In the genomic region with DNA sequence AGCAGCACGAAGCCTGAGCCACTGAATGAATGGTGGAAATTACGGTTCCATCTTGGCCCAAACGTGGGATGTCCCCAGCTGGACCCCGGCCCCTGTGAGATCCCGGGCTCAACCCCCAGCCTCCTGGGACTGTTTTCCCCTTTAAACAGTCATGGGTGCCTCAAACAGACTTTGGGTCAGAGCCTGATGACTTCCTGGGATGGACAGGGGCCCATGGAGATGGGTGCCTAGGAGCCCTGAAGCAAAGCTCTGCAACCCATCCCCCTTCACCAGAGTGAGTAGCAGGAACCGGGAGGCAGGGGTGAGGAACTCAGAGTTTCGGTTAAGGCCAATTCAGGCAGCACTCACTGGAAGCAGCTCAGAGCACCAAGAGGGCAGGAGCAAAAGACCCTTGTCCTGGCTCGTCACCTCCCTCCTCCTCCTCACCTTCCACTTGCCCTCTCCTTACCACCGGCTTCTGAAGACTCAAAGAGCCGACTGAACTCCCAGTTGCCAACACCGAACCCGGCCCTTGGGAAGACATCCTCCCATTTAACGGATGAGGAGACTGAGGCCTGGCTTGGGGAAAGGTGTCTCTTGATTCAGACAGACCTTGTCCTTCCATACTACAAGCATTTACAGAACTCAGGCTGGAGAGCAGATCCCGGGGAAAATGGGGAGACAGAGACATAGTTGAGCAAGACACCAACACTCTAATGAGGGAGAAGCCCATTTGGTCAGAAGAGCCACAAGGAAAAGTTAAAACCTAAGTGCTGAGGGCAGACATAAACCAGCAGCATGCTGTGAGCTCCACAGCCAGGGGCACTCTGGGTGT, we compare ENCODE assay signal across 1 cellular context.
TF ChIP-seq lines count a peak whose summit lies in the region.

No MANE protein-coding gene starts in this region.

TF ChIP-seq in K562, 482 proteins besides CTCF, POLR2A, EP300 and RAD21 (continued from another document):
- TF ChIP-seq, protein P1, sequence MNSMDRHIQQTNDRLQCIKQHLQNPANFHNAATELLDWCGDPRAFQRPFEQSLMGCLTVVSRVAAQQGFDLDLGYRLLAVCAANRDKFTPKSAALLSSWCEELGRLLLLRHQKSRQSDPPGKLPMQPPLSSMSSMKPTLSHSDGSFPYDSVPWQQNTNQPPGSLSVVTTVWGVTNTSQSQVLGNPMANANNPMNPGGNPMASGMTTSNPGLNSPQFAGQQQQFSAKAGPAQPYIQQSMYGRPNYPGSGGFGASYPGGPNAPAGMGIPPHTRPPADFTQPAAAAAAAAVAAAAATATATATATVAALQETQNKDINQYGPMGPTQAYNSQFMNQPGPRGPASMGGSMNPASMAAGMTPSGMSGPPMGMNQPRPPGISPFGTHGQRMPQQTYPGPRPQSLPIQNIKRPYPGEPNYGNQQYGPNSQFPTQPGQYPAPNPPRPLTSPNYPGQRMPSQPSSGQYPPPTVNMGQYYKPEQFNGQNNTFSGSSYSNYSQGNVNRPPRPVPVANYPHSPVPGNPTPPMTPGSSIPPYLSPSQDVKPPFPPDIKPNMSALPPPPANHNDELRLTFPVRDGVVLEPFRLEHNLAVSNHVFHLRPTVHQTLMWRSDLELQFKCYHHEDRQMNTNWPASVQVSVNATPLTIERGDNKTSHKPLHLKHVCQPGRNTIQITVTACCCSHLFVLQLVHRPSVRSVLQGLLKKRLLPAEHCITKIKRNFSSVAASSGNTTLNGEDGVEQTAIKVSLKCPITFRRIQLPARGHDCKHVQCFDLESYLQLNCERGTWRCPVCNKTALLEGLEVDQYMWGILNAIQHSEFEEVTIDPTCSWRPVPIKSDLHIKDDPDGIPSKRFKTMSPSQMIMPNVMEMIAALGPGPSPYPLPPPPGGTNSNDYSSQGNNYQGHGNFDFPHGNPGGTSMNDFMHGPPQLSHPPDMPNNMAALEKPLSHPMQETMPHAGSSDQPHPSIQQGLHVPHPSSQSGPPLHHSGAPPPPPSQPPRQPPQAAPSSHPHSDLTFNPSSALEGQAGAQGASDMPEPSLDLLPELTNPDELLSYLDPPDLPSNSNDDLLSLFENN (IDR thresholded peaks at IDR 0.05; ENCODE audit: low read depth in 2 of 2, low read length in 2 of 2): no peak
- peak; percentile 5; the same call in 1 of the 2 replicates for TF ChIP-seq TEAD4 (IDR thresholded peaks at IDR 0.05; ENCODE audit: low read length)
- no peak for TF ChIP-seq TEAD4 (CRISPR knock-in tag; IDR thresholded peaks at IDR 0.05; ENCODE audit: borderline replicate concordance)
- TF ChIP-seq NCOA2 (IDR thresholded peaks at IDR 0.05; ENCODE audit: partially characterized antibody in 2 of 2): no peak
- peak; percentile 99 for TF ChIP-seq BCOR (IDR thresholded peaks at IDR 0.05)
- peak; percentile 91 to 94 for TF ChIP-seq KDM1A (IDR thresholded peaks at IDR 0.05)
- no peak for TF ChIP-seq ELF2 (CRISPR knock-in tag; IDR thresholded peaks at IDR 0.05)
- no peak for TF ChIP-seq ZNF584 (CRISPR knock-in tag; IDR thresholded peaks at IDR 0.05; ENCODE audit: low read depth)
- TF ChIP-seq, protein P2, sequence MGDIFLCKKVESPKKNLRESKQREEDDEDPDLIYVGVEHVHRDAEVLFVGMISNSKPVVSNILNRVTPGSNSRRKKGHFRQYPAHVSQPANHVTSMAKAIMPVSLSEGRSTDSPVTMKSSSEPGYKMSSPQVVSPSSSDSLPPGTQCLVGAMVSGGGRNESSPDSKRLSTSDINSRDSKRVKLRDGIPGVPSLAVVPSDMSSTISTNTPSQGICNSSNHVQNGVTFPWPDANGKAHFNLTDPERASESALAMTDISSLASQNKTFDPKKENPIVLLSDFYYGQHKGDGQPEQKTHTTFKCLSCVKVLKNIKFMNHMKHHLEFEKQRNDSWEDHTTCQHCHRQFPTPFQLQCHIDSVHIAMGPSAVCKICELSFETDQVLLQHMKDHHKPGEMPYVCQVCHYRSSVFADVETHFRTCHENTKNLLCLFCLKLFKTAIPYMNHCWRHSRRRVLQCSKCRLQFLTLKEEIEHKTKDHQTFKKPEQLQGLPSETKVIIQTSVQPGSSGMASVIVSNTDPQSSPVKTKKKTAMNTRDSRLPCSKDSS (IDR thresholded peaks at IDR 0.05; ENCODE audit: low read depth, partially characterized antibody): no peak
- peak; percentile 93 for TF ChIP-seq ADNP (tag; IDR thresholded peaks at IDR 0.05)
- peak in 1 of 2 experiments; percentile 88; a peak in 2 of 4 replicates for TF ChIP-seq RCOR1 (IDR thresholded peaks at IDR 0.05; ENCODE audit: borderline replicate concordance in 1 of 2, low read depth in 2 of 2, low read length in 2 of 2)
- peak; percentile 98 for TF ChIP-seq RBM25 (IDR thresholded peaks at IDR 0.05; ENCODE audit: low read depth, low read length, severe bottlenecking)
- TF ChIP-seq EHMT2 (IDR thresholded peaks at IDR 0.05): no peak
- TF ChIP-seq ZNF174 (CRISPR knock-in tag; IDR thresholded peaks at IDR 0.05): no peak
- peak; percentile 17 for TF ChIP-seq KDM5B (IDR thresholded peaks at IDR 0.05; ENCODE audit: insufficient replicate concordance, low read depth, low read length)
- no peak for TF ChIP-seq MCM7 (IDR thresholded peaks at IDR 0.05)
- no peak for TF ChIP-seq KLF10 (CRISPR knock-in tag; IDR thresholded peaks at IDR 0.05)
- TF ChIP-seq, protein P3, sequence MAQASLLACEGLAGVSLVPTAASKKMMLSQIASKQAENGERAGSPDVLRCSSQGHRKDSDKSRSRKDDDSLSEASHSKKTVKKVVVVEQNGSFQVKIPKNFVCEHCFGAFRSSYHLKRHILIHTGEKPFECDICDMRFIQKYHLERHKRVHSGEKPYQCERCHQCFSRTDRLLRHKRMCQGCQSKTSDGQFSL (CRISPR knock-in tag; IDR thresholded peaks at IDR 0.05): no peak
- TF ChIP-seq, protein P3 (tag; IDR thresholded peaks at IDR 0.05): no peak
- TF ChIP-seq ZKSCAN1 (IDR thresholded peaks at IDR 0.05; ENCODE audit: low read depth, low read length): no peak
- peak; percentile 45 for TF ChIP-seq PHF20 (IDR thresholded peaks at IDR 0.05; ENCODE audit: partially characterized antibody)
- peak; percentile 89 for TF ChIP-seq SMARCA5 (IDR thresholded peaks at IDR 0.05)
- no peak for TF ChIP-seq STAT5A (IDR thresholded peaks at IDR 0.05; ENCODE audit: borderline replicate concordance, low read length)
- TF ChIP-seq SMC3 (conservative IDR thresholded peaks at IDR 0.05; ENCODE audit: insufficient read depth, low read depth, low read length): no peak
- TF ChIP-seq NRF1 (conservative IDR thresholded peaks at IDR 0.05 in 1 of 2, IDR thresholded peaks at IDR 0.05 in 1 of 2): no peak
- TF ChIP-seq ESRRA (IDR thresholded peaks at IDR 0.05; ENCODE audit: borderline replicate concordance, low read depth): peak; percentile 18; the same call in 1 of the 2 replicates
- TF ChIP-seq CHD4 (IDR thresholded peaks at IDR 0.05; ENCODE audit: insufficient read depth, insufficient replicate concordance, low read depth, low read length, poor library complexity, severe bottlenecking): peak; percentile 82
- no peak for TF ChIP-seq HDGF (IDR thresholded peaks at IDR 0.05)
- TF ChIP-seq CEBPG (CRISPR knock-in tag; IDR thresholded peaks at IDR 0.05): 0 out of 2 replicates have a peak, but pooled peaks have one; percentile 49
- no peak for TF ChIP-seq CEBPG (tag; conservative IDR thresholded peaks at IDR 0.05 in 1 of 2, IDR thresholded peaks at IDR 0.05 in 1 of 2)
- 0 out of 2 replicates have a peak, but pooled peaks have one; percentile 61 for TF ChIP-seq PTBP1 (IDR thresholded peaks at IDR 0.05; ENCODE audit: low read depth, low read length)
- TF ChIP-seq MTA1 (IDR thresholded peaks at IDR 0.05; ENCODE audit: borderline replicate concordance): no peak
- TF ChIP-seq DNMT1 (IDR thresholded peaks at IDR 0.05): no peak
- peak in 1 of 2 experiments; percentile 55; a peak in 2 of 3 replicates for TF ChIP-seq CBX3 (IDR thresholded peaks at IDR 0.05; ENCODE audit: borderline replicate concordance in 1 of 2, low read length in 2 of 2)
TF ChIP-seq in K562: peak in this region for 16.
